ENCODE assay signal across 8 cellular contexts in the genomic region with DNA sequence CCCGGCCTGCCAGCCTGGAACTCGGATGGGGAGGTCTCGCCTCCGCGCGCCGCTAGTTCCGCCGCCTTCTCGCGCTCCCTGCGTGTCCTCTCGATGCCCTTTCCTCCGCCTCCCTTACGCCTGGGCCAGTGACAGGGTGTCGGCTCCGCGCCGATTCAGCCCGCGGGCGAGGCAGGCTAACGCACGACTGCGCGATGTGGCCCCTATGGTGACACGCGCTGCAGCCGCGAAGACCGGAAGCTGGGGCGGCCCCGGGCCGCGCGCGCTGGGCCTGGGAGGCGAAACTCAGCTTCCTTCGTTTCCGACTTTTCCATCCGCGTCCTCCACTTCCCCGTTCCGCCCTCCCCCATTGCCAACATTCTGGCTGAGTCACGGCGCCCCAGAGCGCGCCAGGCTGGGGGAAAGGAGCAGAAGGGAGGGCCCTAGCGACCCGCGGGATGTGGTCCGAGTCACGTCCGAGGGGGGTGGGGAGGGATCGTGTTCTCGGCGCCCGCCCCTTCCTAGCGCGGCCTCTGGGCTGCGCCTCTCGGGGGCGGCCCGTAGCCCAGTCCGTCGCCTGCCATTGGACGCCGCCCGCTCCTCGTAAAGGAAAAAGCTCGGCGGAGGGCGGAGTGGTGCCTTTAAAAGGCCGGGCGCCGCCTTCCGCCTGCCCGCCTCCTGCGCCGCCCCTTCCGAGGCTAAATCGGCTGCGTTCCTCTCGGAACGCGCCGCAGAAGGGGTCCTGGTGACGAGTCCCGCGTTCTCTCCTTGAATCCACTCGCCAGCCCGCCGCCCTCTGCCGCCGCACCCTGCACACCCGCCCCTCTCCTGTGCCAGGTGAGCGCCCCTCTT. TPM values are rescaled to one million over a fixed set of nuclear protein-coding genes. Genes with fewer than 3 reads are reported as not detected.
DNase-seq lines count a peak whose midpoint lies in the region; ATAC-seq and TF ChIP-seq lines count a peak whose summit lies in the region.

A gene (plus strand): TSS at position 649 of the 831 bp plus-strand sequence. CDS start 1,138 bp downstream, outside the sequence.

- peaks cover 0 to 4% of the 10 kb centered on the region in 2 donors for H3K36me3 Mint-ChIP-seq in naive B cell
- H3K36me3 Mint-ChIP-seq in stimulated activated memory B cell treated with anti-CD40 and anti-IgM and Interleukin-4, amounts not matched to agents 10 μg/mL and 1 μg/mL and 100 μg/mL, for 72 hours: peaks cover 38% of the 10 kb centered on the region

- DNase-seq in DMS79 (lab: John Stamatoyannopoulos, UW): peak; percentile 85
- peak; percentile 98 for DNase-seq in Karpas-422
- peak; percentile 98 for DNase-seq in RKO (ENCODE audit: low spot score)
- peak; percentile 92 for DNase-seq in activated T-helper 1 cell treated with Interleukin-2 at 50 U/mL for 16 hours (ENCODE audit: low read depth)
- DNase-seq in esophagus squamous epithelium (lab: John Stamatoyannopoulos, UW): peak; percentile 83
- DNase-seq in naive B cell: peak; percentile 95

- no peaks in the 10 kb centered on the region for H3K9me3 Mint-ChIP-seq in naive B cell
- no peaks in the 10 kb centered on the region for H3K9me3 Mint-ChIP-seq in stimulated activated memory B cell treated with anti-CD40 and anti-IgM and Interleukin-4, amounts not matched to agents 10 μg/mL and 1 μg/mL and 100 μg/mL, for 72 hours

- no peaks in the 10 kb centered on the region for H3K9me3 ChIP-seq in Karpas-422 (ENCODE audit: low read length)
- H3K9me3 ChIP-seq in esophagus squamous epithelium: no peaks in the 10 kb centered on the region

- H3K27me3 ChIP-seq in Karpas-422 (ENCODE audit: low read length) (no peaks in the 10 kb centered on the region), esophagus squamous epithelium (no peaks in the 10 kb centered on the region)

- no peak within 1 kb of the TSS; the same call in 1 of the 2 replicates for H2AFZ ChIP-seq in Karpas-422 (ENCODE audit: low read length)

- no peaks in the 10 kb centered on the region for H3K27me3 Mint-ChIP-seq in naive B cell
- no peaks in the 10 kb centered on the region for H3K27me3 Mint-ChIP-seq in stimulated activated memory B cell treated with anti-CD40 and anti-IgM and Interleukin-4, amounts not matched to agents 10 μg/mL and 1 μg/mL and 100 μg/mL, for 72 hours

- peak in 2 of 6 experiments; percentile 3 to 15 for TF ChIP-seq CTCF in esophagus squamous epithelium (IDR thresholded peaks at IDR 0.05)

- H4K20me1 ChIP-seq in Karpas-422 (ENCODE audit: insufficient read depth, low read depth, low read length): peaks cover 38% of the 10 kb centered on the region

- intact Hi-C loops in esophagus squamous epithelium (cut with DNase I): no loop called here

- H3K9ac ChIP-seq in Karpas-422 (ENCODE audit: low read length): peak within 1 kb of the TSS; percentile 99

- peaks cover 54% of the 10 kb centered on the region for H3K4me1 ChIP-seq in Karpas-422 (ENCODE audit: low read length)
- peaks cover 53 to 77% (median 54%) of the 10 kb centered on the region in 3 donors for H3K4me1 ChIP-seq in esophagus squamous epithelium

- H3K4me2 ChIP-seq in Karpas-422 (ENCODE audit: low read depth, low read length, poor library complexity, severe bottlenecking): peak within 1 kb of the TSS; percentile 85

- H3K27ac ChIP-seq in Karpas-422 (ENCODE audit: low read length): peak within 1 kb of the TSS; percentile 95
- H3K27ac ChIP-seq in esophagus squamous epithelium: peak within 1 kb of the TSS; percentile 98 to 100 (median 100)

- H3K4me3 ChIP-seq in Karpas-422 (ENCODE audit: low read length) (peak within 1 kb of the TSS; percentile 99), esophagus squamous epithelium (peak within 1 kb of the TSS; percentile 92 to 98 (median 95))

- H3K9me2 ChIP-seq in Karpas-422 (replicated peaks; ENCODE audit: insufficient read depth, low read length): no peaks in the 10 kb centered on the region

- peak within 1 kb of the TSS; percentile 88 to 99 (median 98) for H3K27ac Mint-ChIP-seq in naive B cell
- H3K27ac Mint-ChIP-seq in stimulated activated memory B cell treated with anti-CD40 and anti-IgM and Interleukin-4, amounts not matched to agents 10 μg/mL and 1 μg/mL and 100 μg/mL, for 72 hours: peak within 1 kb of the TSS; percentile 99

- H3K79me2 ChIP-seq in Karpas-422 (ENCODE audit: low read length): peaks cover 31% of the 10 kb centered on the region

- peak; percentile 50 to 99 (median 98) for TF ChIP-seq POLR2A in esophagus squamous epithelium (IDR thresholded peaks at IDR 0.05)

- peak within 1 kb of the TSS; percentile 91 to 100 (median 99) for H3K4me3 Mint-ChIP-seq in naive B cell
- peak within 1 kb of the TSS; percentile 99 for H3K4me3 Mint-ChIP-seq in stimulated activated memory B cell treated with anti-CD40 and anti-IgM and Interleukin-4, amounts not matched to agents 10 μg/mL and 1 μg/mL and 100 μg/mL, for 72 hours

- peaks cover 42% of the 10 kb centered on the region for H3K36me3 ChIP-seq in Karpas-422 (ENCODE audit: insufficient read depth, low read length)
- peaks cover 26 to 36% (median 36%) of the 10 kb centered on the region in 3 donors for H3K36me3 ChIP-seq in esophagus squamous epithelium

- ATAC-seq in GM21786 (IDR thresholded peaks at IDR 0.05; ENCODE audit: unreplicated experiment): peak; percentile 76
- peak; percentile 83 for ATAC-seq in naive B cell (ENCODE audit: low read depth in 2 of 2)
- peak; percentile 95 for ATAC-seq in stimulated activated memory B cell treated with anti-CD40 and anti-IgM and Interleukin-4, amounts not matched to agents 10 μg/mL and 1 μg/mL and 100 μg/mL, for 72 hours

- H3K4me1 Mint-ChIP-seq in naive B cell: peaks cover 21 to 39% (median 29%) of the 10 kb centered on the region in 3 donors
- H3K4me1 Mint-ChIP-seq in stimulated activated memory B cell treated with anti-CD40 and anti-IgM and Interleukin-4, amounts not matched to agents 10 μg/mL and 1 μg/mL and 100 μg/mL, for 72 hours: peaks cover 45% of the 10 kb centered on the region

- WGBS in esophagus squamous epithelium, 2 donors: 0% methylated on average over 6 to 18 of the region's 97 CpGs

RNA-seq across cellular contexts. Expression of the gene that starts here (rescaled TPM):
- total RNA-seq in Karpas-422 (2014; rRNA removed; shearing (Covaris generic); ENCODE audit: low replicate concordance): 1,486 and 1,797 TPM in 2 replicates
- 1,000 to 10,000 TPM; 1,024 to 1,551 (median 1,380) TPM for total RNA-seq in esophagus squamous epithelium
- polyA plus RNA-seq in naive B cell (ENCODE audit: low read depth in 6 of 6): 100 to 1,000 TPM; 627 to 911 (median 721) TPM

Comparison
In these comparisons a context has a peak if more than half of its experiments do, and no peak if none do; other contexts are left out.
1. Peak in every context shown above with its lines: DNase-seq, ATAC-seq, H3K4me3 ChIP-seq and H3K27ac ChIP-seq.